Comparison of ENCODE assay signal across 1 cellular context in genomic region chr3:43286115-43286885, GRCh38.
TF ChIP-seq lines count a peak whose summit lies in the region.

Gene SNRK (plus strand): TSS chr3:43286540. CDS start chr3:43303204, 16,664 bp downstream.

TF ChIP-seq in K562, 482 proteins besides CTCF, POLR2A, EP300 and RAD21 (continued from another document):
- TF ChIP-seq THAP12 (CRISPR knock-in tag; IDR thresholded peaks at IDR 0.05), result peak; percentile 29; the same call in 1 of the 2 replicates
- no peak for TF ChIP-seq NFE2 (IDR thresholded peaks at IDR 0.05; ENCODE audit: low read depth)
- TF ChIP-seq CHD2 (IDR thresholded peaks at IDR 0.05; ENCODE audit: low read depth, low read length), result no peak
- no peak for TF ChIP-seq SMARCB1 (IDR thresholded peaks at IDR 0.05; ENCODE audit: insufficient read length, low read depth)
- peak; percentile 70 for TF ChIP-seq ATF1 (CRISPR knock-in tag; IDR thresholded peaks at IDR 0.05)
- TF ChIP-seq ATF1 (tag; IDR thresholded peaks at IDR 0.05), result peak; percentile 98
TF ChIP-seq in K562: peak in this region for 89.
